ENCODE assay signal across 15 cellular contexts in the genomic region with DNA sequence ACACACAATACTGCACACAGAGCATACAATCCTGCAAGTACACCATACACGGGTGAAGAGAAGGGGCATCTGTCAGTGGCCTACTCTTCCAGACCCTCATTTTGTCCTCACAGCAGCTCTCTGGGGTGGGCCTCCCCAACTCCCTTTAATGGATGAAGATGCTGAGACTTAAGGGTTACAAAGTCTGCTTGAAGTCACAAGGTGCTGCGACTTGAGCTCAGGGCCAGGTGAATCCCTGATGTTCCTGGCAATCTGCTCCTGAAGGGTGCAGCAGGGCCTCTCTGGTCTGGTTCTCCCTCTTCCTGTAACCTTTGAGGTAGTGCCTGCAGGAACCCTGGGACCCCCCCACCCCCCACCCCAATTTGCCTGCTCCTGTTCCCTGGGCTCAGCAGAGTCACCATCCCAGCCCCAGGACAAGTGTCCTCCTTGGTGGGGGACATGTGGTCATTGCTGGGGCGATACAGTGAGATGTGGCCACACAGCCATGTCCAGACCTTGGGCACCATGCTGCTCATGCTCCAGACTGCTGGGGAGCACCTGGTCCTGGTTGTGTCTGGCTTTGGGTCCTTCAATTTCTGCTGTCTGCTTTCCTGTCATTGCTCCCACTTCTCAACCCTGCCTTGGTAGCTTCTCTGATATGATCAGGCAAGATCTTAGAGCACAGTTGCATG.
DNase-seq lines count a peak whose midpoint lies in the region; ATAC-seq and TF ChIP-seq lines count a peak whose summit lies in the region.
"Had no signal": no experiment of that assay in that cellular context is flagged by ENCODE, and none has a peak within 500 bp of the region (broad histone marks: within the 10 kb centered on the region; RNA-seq: fewer than 3 reads in every experiment).

No MANE protein-coding gene starts in this region.

- peak; percentile 38 for DNase-seq in activated CD8-positive, alpha-beta memory T cell treated with anti-CD3 and anti-CD28 coated beads for 24 hours
- no peak for DNase-seq in activated CD8-positive, alpha-beta memory T cell treated with anti-CD3 and anti-CD28 coated beads, Interleukin-2, amount 10 ng/mL, durations not matched to agents 7 days and 5 days
- peak; percentile 14 for DNase-seq in D341Med (ENCODE audit: low spot score)
- DNase-seq in WERI-Rb-1, result peak; percentile 3
- DNase-seq in lower lobe of right lung, result peak; percentile 11
- DNase-seq in foreskin keratinocyte, result no peak
- DNase-seq in A673 (ENCODE audit: low spot score), result no peak
- DNase-seq: AML-193; CD4-positive, alpha-beta memory T cell; GF-D8; NCI-H1417 treated with DMSO at 0.1 percent for 48 hours; NCI-H2029; NCI-H2171 treated with DMSO at 0.1 percent for 48 hours had no signal

- intact Hi-C loops in lower lobe of right lung (cut with DNase I) (no loop called here), A673 (cut with micrococcal nuclease; ENCODE audit: unreplicated experiment) (no loop called here)

- POLR2A ChIA-PET in A673 (lab: Charles Lee; ENCODE audit: low non-redundant PET), result no interaction called here

- H3K27me3 ChIP-seq in WERI-Rb-1 (ENCODE audit: insufficient read depth, low read depth, severe bottlenecking) (no peaks in the 10 kb centered on the region), lower lobe of right lung (ENCODE audit: low read depth) (no peaks in the 10 kb centered on the region), foreskin keratinocyte (no peaks in the 10 kb centered on the region), A673 (replicated peaks; ENCODE audit: insufficient read depth, low read depth, low read length, poor library complexity) (no peaks in the 10 kb centered on the region)

- BruUV-seq in A673 (replicated peaks; lab: Mats Ljungman, UMichigan), result no TSS peak

- H3K36me3 Mint-ChIP-seq in activated CD8-positive, alpha-beta memory T cell treated with anti-CD3 and anti-CD28 coated beads, Interleukin-2, amount 10 ng/mL, durations not matched to agents 7 days and 5 days, result peaks cover 2% of the 10 kb centered on the region
- H3K36me3 Mint-ChIP-seq: CD4-positive, alpha-beta memory T cell had no signal

- CTCF ChIA-PET in activated CD8-positive, alpha-beta memory T cell treated with anti-CD3 and anti-CD28 coated beads, Interleukin-2, amount 10 ng/mL, durations not matched to agents 7 days and 5 days (lab: Charles Lee), result no interaction called here
- CTCF ChIA-PET in A673 (lab: Charles Lee), result no interaction called here

- no peak overlapping the region for H3K4me3 Mint-ChIP-seq in activated CD8-positive, alpha-beta memory T cell treated with anti-CD3 and anti-CD28 coated beads, Interleukin-2, amount 10 ng/mL, durations not matched to agents 7 days and 5 days
- H3K4me3 Mint-ChIP-seq: CD4-positive, alpha-beta memory T cell; GM23338 had no signal

- H3K4me1 ChIP-seq in lower lobe of right lung (peaks cover 25% of the 10 kb centered on the region), foreskin keratinocyte (no peaks in the 10 kb centered on the region), A673 (ENCODE audit: insufficient read depth, low read length, poor library complexity, severe bottlenecking) (no peaks in the 10 kb centered on the region)

- no peak overlapping the region for H3K27ac Mint-ChIP-seq in activated CD8-positive, alpha-beta memory T cell treated with anti-CD3 and anti-CD28 coated beads, Interleukin-2, amount 10 ng/mL, durations not matched to agents 7 days and 5 days
- H3K27ac Mint-ChIP-seq: GM23338 had no signal

- TF ChIP-seq CTCF in WERI-Rb-1 (IDR thresholded peaks at IDR 0.05; ENCODE audit: low read depth, low read length) (no peak), lower lobe of right lung (IDR thresholded peaks at IDR 0.05) (no peak), foreskin keratinocyte (conservative IDR thresholded peaks at IDR 0.05) (no peak), A673 (conservative IDR thresholded peaks at IDR 0.05; ENCODE audit: low read depth, low read length) (no peak)

- no peaks in the 10 kb centered on the region for H3K9me3 Mint-ChIP-seq in activated CD8-positive, alpha-beta memory T cell treated with anti-CD3 and anti-CD28 coated beads, Interleukin-2, amount 10 ng/mL, durations not matched to agents 7 days and 5 days (ENCODE audit: low read depth)

- H3K36me3 ChIP-seq in WERI-Rb-1 (no peaks in the 10 kb centered on the region), lower lobe of right lung (no peaks in the 10 kb centered on the region), A673 (ENCODE audit: insufficient read depth, low read length, poor library complexity, severe bottlenecking) (no peaks in the 10 kb centered on the region)

- no peak overlapping the region for H3K27ac ChIP-seq in WERI-Rb-1
- H3K27ac ChIP-seq in lower lobe of right lung, result no peak overlapping the region
- no peak overlapping the region for H3K27ac ChIP-seq in foreskin keratinocyte
- no peak overlapping the region for H3K27ac ChIP-seq in A673 (ENCODE audit: low read depth, low read length, poor library complexity, severe bottlenecking)

- peaks cover 7% of the 10 kb centered on the region for H3K9me3 ChIP-seq in WERI-Rb-1 (ENCODE audit: severe bottlenecking)
- no peaks in the 10 kb centered on the region for H3K9me3 ChIP-seq in lower lobe of right lung
- no peaks in the 10 kb centered on the region for H3K9me3 ChIP-seq in A673 (ENCODE audit: low read depth, low read length, poor library complexity, severe bottlenecking)

- peaks cover 10% of the 10 kb centered on the region for H3K4me1 Mint-ChIP-seq in activated CD8-positive, alpha-beta memory T cell treated with anti-CD3 and anti-CD28 coated beads, Interleukin-2, amount 10 ng/mL, durations not matched to agents 7 days and 5 days
- H3K4me1 Mint-ChIP-seq: GM23338 had no signal

- ATAC-seq in activated CD8-positive, alpha-beta memory T cell treated with anti-CD3 and anti-CD28 coated beads, Interleukin-2, amount 10 ng/mL, durations not matched to agents 7 days and 5 days, result no peak
- ATAC-seq in lower lobe of right lung (no peak), HG03039 (IDR thresholded peaks at IDR 0.05; ENCODE audit: unreplicated experiment) (no peak), foreskin keratinocyte (no peak)

- H3K27me3 Mint-ChIP-seq in activated CD8-positive, alpha-beta memory T cell treated with anti-CD3 and anti-CD28 coated beads, Interleukin-2, amount 10 ng/mL, durations not matched to agents 7 days and 5 days, result peaks cover 4% of the 10 kb centered on the region
- H3K27me3 Mint-ChIP-seq: CD4-positive, alpha-beta memory T cell had no signal

- H3K4me3 ChIP-seq in WERI-Rb-1 (ENCODE audit: low read depth, low read length) (no peak overlapping the region), lower lobe of right lung (no peak overlapping the region), A673 (ENCODE audit: low read depth, low read length, poor library complexity, severe bottlenecking) (no peak overlapping the region)
- H3K4me3 ChIP-seq: GM23338 had no signal

Comparison
In these comparisons a context has a peak if more than half of its experiments do, and no peak if none do; other contexts are left out.
1. DNase-seq: peak in activated CD8-positive, alpha-beta memory T cell treated with anti-CD3 and anti-CD28 coated beads for 24 hours (single experiment), D341Med (single experiment), WERI-Rb-1 (single experiment) and lower lobe of right lung (single experiment); none in activated CD8-positive, alpha-beta memory T cell treated with anti-CD3 and anti-CD28 coated beads, Interleukin-2, amount 10 ng/mL, durations not matched to agents 7 days and 5 days (single experiment), foreskin keratinocyte (0 of 2) and A673 (single experiment).